ENCODE assay signal across 13 cellular contexts in the genomic region with DNA sequence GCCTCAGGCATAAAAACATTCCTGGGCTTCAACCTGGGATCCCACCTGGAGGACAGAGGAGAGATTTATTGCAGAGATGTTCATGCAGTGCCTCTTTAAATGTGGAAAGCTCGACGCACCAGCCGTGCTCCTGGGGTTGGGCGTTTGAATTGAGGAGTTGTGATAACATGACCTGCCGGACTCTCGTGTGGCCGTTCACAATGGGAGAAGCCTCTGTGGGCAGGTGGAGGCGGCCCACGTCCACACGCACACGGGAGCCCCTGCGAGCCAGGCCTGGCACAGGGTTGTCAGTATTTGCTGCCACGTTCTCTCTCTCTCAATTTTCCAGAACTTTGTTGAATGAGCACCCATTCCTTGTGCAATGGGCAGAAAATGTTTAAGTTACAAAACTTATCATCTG. TPM values are rescaled to one million over a fixed set of nuclear protein-coding genes. Genes with fewer than 3 reads are reported as not detected.
A peak's percentile ranks its signal among the peaks of the same experiment; 100 is the strongest.
DNase-seq lines count a peak whose midpoint lies in the region; ATAC-seq and TF ChIP-seq lines count a peak whose summit lies in the region.
"Had no signal": no experiment of that assay in that cellular context is flagged by ENCODE, and none has a peak within 500 bp of the region (broad histone marks: within the 10 kb centered on the region; RNA-seq: fewer than 3 reads in every experiment).

No MANE protein-coding gene starts in this region.

- H3K9ac ChIP-seq in skeletal muscle satellite cell (ENCODE audit: low read depth, low read length): peak overlapping the region; percentile 99

- no peak for TF ChIP-seq CTCF in A673 (conservative IDR thresholded peaks at IDR 0.05; ENCODE audit: low read depth, low read length)
- TF ChIP-seq CTCF in breast epithelium (IDR thresholded peaks at IDR 0.05): no peak

- H3K36me3 ChIP-seq in A673 (ENCODE audit: insufficient read depth, low read length, poor library complexity, severe bottlenecking): peaks cover 87% of the 10 kb centered on the region
- no peaks in the 10 kb centered on the region for H3K36me3 ChIP-seq in breast epithelium
- peaks cover 88% of the 10 kb centered on the region for H3K36me3 ChIP-seq in skeletal muscle satellite cell (ENCODE audit: insufficient read depth, low read length)

- H3K27ac ChIP-seq in A673 (ENCODE audit: low read depth, low read length, poor library complexity, severe bottlenecking): peak overlapping the region; percentile 42
- H3K27ac ChIP-seq in breast epithelium: peak overlapping the region; percentile 99 to 100
- H3K27ac ChIP-seq in right cardiac atrium (ENCODE audit: low read length): peak overlapping the region; percentile 96

- H3K27me3 ChIP-seq in A673 (replicated peaks; ENCODE audit: insufficient read depth, low read depth, low read length, poor library complexity) (no peaks in the 10 kb centered on the region), breast epithelium (no peaks in the 10 kb centered on the region), right cardiac atrium (ENCODE audit: control insufficient read depth, insufficient read depth) (no peaks in the 10 kb centered on the region), skeletal muscle satellite cell (ENCODE audit: control insufficient read depth, insufficient read depth, low read length) (no peaks in the 10 kb centered on the region)

- WGBS in right cardiac atrium: 44% methylated on average over 13 of the region's 13 CpGs

- ATAC-seq in right cardiac atrium: no peak
- no peak for ATAC-seq in GM19395 (IDR thresholded peaks at IDR 0.05; ENCODE audit: unreplicated experiment)
- no peak for ATAC-seq in HG03442 (IDR thresholded peaks at IDR 0.05; ENCODE audit: unreplicated experiment)

- H3K9me3 ChIP-seq in A673 (ENCODE audit: low read depth, low read length, poor library complexity, severe bottlenecking): no peaks in the 10 kb centered on the region
- H3K9me3 ChIP-seq in breast epithelium: no peaks in the 10 kb centered on the region
- no peaks in the 10 kb centered on the region for H3K9me3 ChIP-seq in right cardiac atrium (ENCODE audit: control insufficient read depth, low read length)
- no peaks in the 10 kb centered on the region for H3K9me3 ChIP-seq in skeletal muscle satellite cell (replicated peaks; ENCODE audit: low read length)

- no TSS peak for BruUV-seq in A673 (replicated peaks; lab: Mats Ljungman, UMichigan)

- intact Hi-C loops in A673 (cut with micrococcal nuclease; ENCODE audit: unreplicated experiment): no loop called here
- intact Hi-C loops in breast epithelium (cut with DNase I; ENCODE audit: low total_unique reads): no loop called here
- intact Hi-C loops in right cardiac atrium (cut with DNase I): no loop called here

- H3K4me3 ChIP-seq in A673 (ENCODE audit: low read depth, low read length, poor library complexity, severe bottlenecking) (no peak overlapping the region), breast epithelium (peak overlapping the region in 1 of 3 donors; percentile 46), right cardiac atrium (ENCODE audit: low read length) (no peak overlapping the region), skeletal muscle satellite cell (ENCODE audit: low read length) (peak overlapping the region; percentile 98)

- no peak for TF ChIP-seq POLR2A in breast epithelium (IDR thresholded peaks at IDR 0.05)

- H3K4me1 ChIP-seq in A673 (ENCODE audit: insufficient read depth, low read length, poor library complexity, severe bottlenecking) (peaks cover 35% of the 10 kb centered on the region), breast epithelium (peaks cover 68 to 85% of the 10 kb centered on the region in 2 donors), right cardiac atrium (ENCODE audit: control insufficient read depth, insufficient read depth, low read length) (peaks cover 45% of the 10 kb centered on the region), skeletal muscle satellite cell (ENCODE audit: control insufficient read depth, insufficient read depth, low read length) (peaks cover 92% of the 10 kb centered on the region)

- DNase-seq in A673 (ENCODE audit: low spot score): no peak
- no peak for DNase-seq in breast epithelium (ENCODE audit: low spot score in 2 of 2)
- DNase-seq in right cardiac atrium: peak; percentile 7 to 33 (median 31)
- no peak for DNase-seq in NCI-H1105 treated with DMSO at 0.1 percent for 48 hours (lab: John Stamatoyannopoulos, UW)
- DNase-seq in D341Med (ENCODE audit: low spot score): no peak
- DNase-seq: activated CD4-positive, alpha-beta T cell treated with anti-CD3 and anti-CD28 coated beads, Interleukin-2, amount 10 ng/mL, durations not matched to agents 24 days and 14 days; activated T-cell treated with anti-CD3 and anti-CD28 coated beads, Interleukin-2, amount 50 U/mL, for 48 hours; mesendoderm; NCI-H187; NCI-H82 had no signal

- CTCF ChIA-PET in A673 (lab: Charles Lee): no interaction called here

- POLR2A ChIA-PET in A673 (lab: Charles Lee; ENCODE audit: low non-redundant PET): no interaction called here

- H3K4me2 ChIP-seq in skeletal muscle satellite cell (ENCODE audit: low read length): peak overlapping the region; percentile 99

RNA-seq across cellular contexts. Expression of gene PPARA, which starts 58.3 kb away (rescaled TPM):
- total RNA-seq in A673 (2021): 2.0 and 4.0 TPM in 2 replicates
- total RNA-seq in breast epithelium: 10 to 100 TPM; 15.2 to 31.0 (median 22.3) TPM
- 10 to 100 TPM; 63.6 to 85.2 (median 72.7) TPM for total RNA-seq in right cardiac atrium
- 22.9 TPM for polyA plus RNA-seq in right cardiac atrium
- total RNA-seq in skeletal muscle satellite cell (2012; rRNA removed): 9.0 and 14.2 TPM in 2 replicates

Comparison
In these comparisons a context has a peak if more than half of its experiments do, and no peak if none do; other contexts are left out.
1. DNase-seq: peak in right cardiac atrium (3 of 3); none in A673 (single experiment), breast epithelium (0 of 2), NCI-H1105 treated with DMSO at 0.1 percent for 48 hours (single experiment) and D341Med (single experiment).
2. H3K27ac ChIP-seq: peak in every context shown above with its lines; median percentile 100 in breast epithelium; 96 in right cardiac atrium; 42 in A673.